11 cellular contexts compared by ENCODE assay signal in genomic region chr7:37083311-37084096, GRCh38.
A peak's percentile ranks its signal among the peaks of the same experiment; 100 is the strongest.
DNase-seq lines count a peak whose midpoint lies in the region; ATAC-seq lines count a peak whose summit lies in the region.
"Had no signal": no experiment of that assay in that cellular context is flagged by ENCODE, and none has a peak within 500 bp of the region (broad histone marks: within the 10 kb centered on the region; RNA-seq: fewer than 3 reads in every experiment).

No MANE protein-coding gene starts in this region.

- H3K27ac ChIP-seq in subcutaneous abdominal adipose tissue (ENCODE audit: low read depth, low read length): peak overlapping the region; percentile 43

- no peak overlapping the region for H3K4me3 ChIP-seq in subcutaneous abdominal adipose tissue (ENCODE audit: low read depth in 1 of 5, low read length in 5 of 5)
- H3K4me3 ChIP-seq: right lobe of liver had no signal

- no peaks in the 10 kb centered on the region for H3K27me3 ChIP-seq in subcutaneous abdominal adipose tissue (ENCODE audit: control insufficient read depth in 5 of 5, insufficient read depth in 4 of 5, low read length in 5 of 5)
- H3K27me3 ChIP-seq: right lobe of liver had no signal

- no peak overlapping the region for H3K9ac ChIP-seq in subcutaneous abdominal adipose tissue (ENCODE audit: low read length in 5 of 5)

- no peaks in the 10 kb centered on the region for H3K9me3 ChIP-seq in subcutaneous abdominal adipose tissue (ENCODE audit: control insufficient read depth in 5 of 5, low read length in 5 of 5)
- H3K9me3 ChIP-seq: right lobe of liver had no signal

- ATAC-seq in HG02678 (IDR thresholded peaks at IDR 0.05; ENCODE audit: unreplicated experiment): no peak
- ATAC-seq: PC-3 had no signal

- DNase-seq in HCEC 1CT (peak; percentile 32), cerebellum (ENCODE audit: low spot score) (peak; percentile 80), inferior parietal cortex (ENCODE audit: extremely low spot score) (peak; percentile 67), ACHN (no peak), ecto neural progenitor cell (ENCODE audit: low spot score) (no peak), Kasumi-1 (lab: John Stamatoyannopoulos, UW) (no peak)
- DNase-seq: NCI-H187, PC-3, right lobe of liver had no signal

- peaks cover 0 to 20% (median 12%) of the 10 kb centered on the region in 5 donors for H3K4me1 ChIP-seq in subcutaneous abdominal adipose tissue (ENCODE audit: control insufficient read depth in 5 of 5, insufficient read depth in 5 of 5, low read length in 5 of 5)
- H3K4me1 ChIP-seq: right lobe of liver had no signal

- peaks cover 0 to 2% (median 0%) of the 10 kb centered on the region in 5 donors for H3K36me3 ChIP-seq in subcutaneous abdominal adipose tissue (ENCODE audit: control insufficient read depth in 5 of 5, insufficient read depth in 5 of 5, low read length in 5 of 5)
- H3K36me3 ChIP-seq: right lobe of liver had no signal

- in situ Hi-C loops in ACHN (cut with HindIII; ENCODE audit: low pct_ligation_motif_present, low pct_unique_long_range_greater_than_20kb, low sequenced_read_pairs): no loop called here

Comparison
In these comparisons a context has a peak if more than half of its experiments do, and no peak if none do; other contexts are left out.
1. DNase-seq: peak in HCEC 1CT (single experiment), cerebellum (single experiment) and inferior parietal cortex (single experiment); none in ACHN (single experiment), ecto neural progenitor cell (single experiment) and Kasumi-1 (0 of 2).